In genomic region chr5:140145223-140145622, GRCh38 we compare ENCODE assay signal across 16 cellular contexts. TPM values are rescaled to one million over a fixed set of nuclear protein-coding genes. Genes with fewer than 3 reads are reported as not detected.
DNase-seq lines count a peak whose midpoint lies in the region; ATAC-seq and TF ChIP-seq lines count a peak whose summit lies in the region.
"Had no signal": no experiment of that assay in that cellular context is flagged by ENCODE, and none has a peak within 500 bp of the region (broad histone marks: within the 10 kb centered on the region; RNA-seq: fewer than 3 reads in every experiment).

No MANE protein-coding gene starts in this region.

- H3K9me3 Mint-ChIP-seq in glutamatergic neuron (ENCODE audit: unreplicated experiment) (peaks cover 6% of the 10 kb centered on the region), progenitor cell of endocrine pancreas (ENCODE audit: low read depth) (no peaks in the 10 kb centered on the region)
- H3K9me3 Mint-ChIP-seq: activated CD4-positive, alpha-beta T cell treated with anti-CD3 and anti-CD28 coated beads, Interleukin-2, amount 10 ng/mL, durations not matched to agents 7 days and 5 days had no signal

- H3K4me3 ChIP-seq in Panc1 (ENCODE audit: low read depth in 2 of 2, low read length in 2 of 2) (no peak overlapping the region), brain microvascular endothelial cell (ENCODE audit: low read depth, low read length) (no peak overlapping the region)

- H3K4me1 Mint-ChIP-seq in glutamatergic neuron (ENCODE audit: low read depth, unreplicated experiment): peaks cover 9% of the 10 kb centered on the region
- H3K4me1 Mint-ChIP-seq in progenitor cell of endocrine pancreas (ENCODE audit: low read depth): peaks cover 6% of the 10 kb centered on the region

- peaks cover 5% of the 10 kb centered on the region; the same call in 1 of the 2 replicates for H3K4me1 ChIP-seq in Panc1 (ENCODE audit: control insufficient read depth, insufficient read depth, low read length)
- H3K4me1 ChIP-seq: HAP-1 had no signal

- DNase-seq in GM10248 (ENCODE audit: extremely low spot score) (peak; percentile 4), Panc1 (ENCODE audit: low read depth, low spot score) (no peak), glutamatergic neuron (no peak), progenitor cell of endocrine pancreas (ENCODE audit: low spot score, unreplicated experiment) (no peak), NCI-H2029 treated with DMSO at 0.1 percent for 48 hours (lab: John Stamatoyannopoulos, UW) (no peak), brain microvascular endothelial cell (no peak), NAMALWA (ENCODE audit: low spot score) (no peak), posterior cingulate gyrus (no peak)
- DNase-seq: DMS53, NCI-H2029 had no signal

- peak overlapping the region; percentile 75 for H3K4me3 Mint-ChIP-seq in glutamatergic neuron (ENCODE audit: unreplicated experiment)
- peak overlapping the region; percentile 20 for H3K4me3 Mint-ChIP-seq in progenitor cell of endocrine pancreas (ENCODE audit: low read depth)
- H3K4me3 Mint-ChIP-seq: activated CD4-positive, alpha-beta T cell treated with anti-CD3 and anti-CD28 coated beads, Interleukin-2, amount 10 ng/mL, durations not matched to agents 7 days and 5 days had no signal

- H3K27ac Mint-ChIP-seq in glutamatergic neuron (ENCODE audit: unreplicated experiment) (no peak overlapping the region), progenitor cell of endocrine pancreas (no peak overlapping the region)
- H3K27ac Mint-ChIP-seq: activated CD4-positive, alpha-beta T cell treated with anti-CD3 and anti-CD28 coated beads, Interleukin-2, amount 10 ng/mL, durations not matched to agents 7 days and 5 days had no signal

- in situ Hi-C loops in Panc1 (cut with HindIII; ENCODE audit: low pct_unique_long_range_greater_than_20kb, low sequenced_read_pairs) (no loop called here), brain microvascular endothelial cell (cut with HindIII; ENCODE audit: low pct_ligation_motif_present, low sequenced_read_pairs) (no loop called here)

- 0 out of 2 replicates have a peak, but pooled peaks have one; percentile 3 for ATAC-seq in Panc1

- TF ChIP-seq CTCF in GM10248 (IDR thresholded peaks at IDR 0.05; ENCODE audit: control extremely low read depth, extremely low read depth, low read depth, missing control alignments) (no peak), Panc1 (IDR thresholded peaks at IDR 0.05) (no peak), glutamatergic neuron (IDR thresholded peaks at IDR 0.05; ENCODE audit: partially characterized antibody, unreplicated experiment) (no peak), progenitor cell of endocrine pancreas (IDR thresholded peaks at IDR 0.05; ENCODE audit: unreplicated experiment) (no peak), brain microvascular endothelial cell (IDR thresholded peaks at IDR 0.05; ENCODE audit: low read depth, low read length, missing control alignments) (no peak)

- H3K36me3 ChIP-seq in Panc1 (ENCODE audit: control insufficient read depth, insufficient read depth, low read length): no peaks in the 10 kb centered on the region
- H3K36me3 ChIP-seq in brain microvascular endothelial cell (replicated peaks): no peaks in the 10 kb centered on the region
- H3K36me3 ChIP-seq: HAP-1, heart left ventricle, right lobe of liver, thyroid gland had no signal

- H3K27me3 Mint-ChIP-seq in glutamatergic neuron (ENCODE audit: unreplicated experiment) (peaks cover 18% of the 10 kb centered on the region), progenitor cell of endocrine pancreas (peaks cover 48% of the 10 kb centered on the region)

- intact Hi-C loops in Panc1 (cut with micrococcal nuclease; ENCODE audit: unreplicated experiment) (no loop called here), posterior cingulate gyrus (cut with DNase I) (loop anchor here (5.0 kb wide), 1 partner anchor 33 kb away; the partner anchor contains the start of gene PURA)

- no peaks in the 10 kb centered on the region for H3K9me3 ChIP-seq in Panc1 (ENCODE audit: control insufficient read depth, insufficient read depth, low read depth, low read length)
- H3K9me3 ChIP-seq: HAP-1, heart left ventricle, right lobe of liver, thyroid gland had no signal

- POLR2A ChIA-PET in GM10248 (lab: Yijun Ruan, JAX) (no interaction called here), Panc1 (lab: Charles Lee) (interaction anchor here (0.7 kb wide), 1 partner anchor 160 kb away, joined by 10 read pairs; no protein-coding TSS in a partner anchor)

- no peaks in the 10 kb centered on the region for H3K27me3 ChIP-seq in Panc1 (ENCODE audit: control insufficient read depth, insufficient read depth, low read length)
- H3K27me3 ChIP-seq in brain microvascular endothelial cell (replicated peaks): no peaks in the 10 kb centered on the region
- H3K27me3 ChIP-seq: right lobe of liver, thyroid gland had no signal

- H3K36me3 Mint-ChIP-seq in glutamatergic neuron (ENCODE audit: unreplicated experiment): no peaks in the 10 kb centered on the region
- no peaks in the 10 kb centered on the region for H3K36me3 Mint-ChIP-seq in progenitor cell of endocrine pancreas (ENCODE audit: insufficient read depth)

- H3K27ac ChIP-seq in Panc1 (ENCODE audit: low read length) (no peak overlapping the region), brain microvascular endothelial cell (no peak overlapping the region)
- H3K27ac ChIP-seq: KMS-11, right lobe of liver, thyroid gland had no signal

- CTCF ChIA-PET in GM10248 (lab: Yijun Ruan, JAX): interaction anchor here (0.6 to 7.2 kb wide), 39 partner anchors 11 to 370 kb away, joined by 3 to 137 read pairs (median 9); partner anchors contain the start of genes CYSTM1, NRG2 and PURA
- CTCF ChIA-PET in Panc1 (lab: Charles Lee): interaction anchor here (1.2 to 1.7 kb wide), 2 partner anchors 9 to 23 kb away, joined by 3 read pairs; no protein-coding TSS in a partner anchor

- no TSS peak for BruUV-seq in Panc1 (replicated peaks; lab: Mats Ljungman, UMichigan)

RNA-seq across cellular contexts. Expression of gene IGIP, which starts 19.5 kb away (rescaled TPM):
- 7.7 TPM for total RNA-seq in Panc1 (2021; ENCODE audit: unreplicated experiment)
- polyA plus RNA-seq in Panc1 (2012; ENCODE audit: insufficient read length): 3.6 TPM
- total RNA-seq in glutamatergic neuron (ENCODE audit: unreplicated experiment): 0.98 TPM
- total RNA-seq in progenitor cell of endocrine pancreas: 2.0 and 2.1 TPM in 2 replicates

RNA-seq across cellular contexts. Expression of gene CYSTM1, which starts 29.8 kb away (rescaled TPM):
- total RNA-seq in Panc1 (2021; ENCODE audit: unreplicated experiment) (126 TPM), glutamatergic neuron (ENCODE audit: unreplicated experiment) (37.4 TPM), progenitor cell of endocrine pancreas (28.1 and 30.9 TPM in 2 replicates)
- 185 TPM for polyA plus RNA-seq in Panc1 (2012; ENCODE audit: insufficient read length)

RNA-seq across cellular contexts. Expression of gene PURA, which starts 31.3 kb away (rescaled TPM):
- total RNA-seq in Panc1 (2021; ENCODE audit: unreplicated experiment): 16.9 TPM
- 32.8 TPM for polyA plus RNA-seq in Panc1 (2012; ENCODE audit: insufficient read length)
- 4.1 TPM for total RNA-seq in glutamatergic neuron (ENCODE audit: unreplicated experiment)
- 7.0 and 7.7 TPM in 2 replicates for total RNA-seq in progenitor cell of endocrine pancreas
